9 cellular contexts compared by ENCODE assay signal in the genomic region with DNA sequence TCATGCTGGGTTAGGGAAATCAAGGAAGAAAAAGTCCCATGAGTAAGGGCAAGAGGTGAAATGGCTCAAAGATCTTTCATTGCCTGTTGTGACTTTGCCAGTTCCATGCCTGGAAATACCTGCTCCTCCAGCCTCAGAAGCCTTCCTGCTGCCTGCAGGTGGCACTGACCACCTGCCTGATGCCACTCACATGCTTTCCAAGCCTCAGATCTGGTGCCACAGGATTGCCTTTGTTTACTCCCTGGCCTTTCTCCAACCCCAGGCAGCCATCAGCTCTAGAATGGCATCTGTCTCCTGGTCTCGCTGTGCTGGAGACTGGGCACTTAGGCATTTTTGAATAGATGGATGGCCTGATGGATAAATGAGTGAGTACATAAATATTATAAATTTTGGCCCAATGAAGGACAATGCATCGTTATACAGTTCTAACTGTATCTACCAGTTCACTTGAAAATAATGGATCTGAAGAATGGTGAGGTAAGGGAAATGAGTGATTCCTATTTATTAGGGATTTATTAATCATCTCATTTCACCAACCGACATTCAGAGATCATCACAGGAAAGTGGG.
DNase-seq lines count a peak whose midpoint lies in the region; ATAC-seq, FAIRE-seq and TF ChIP-seq lines count a peak whose summit lies in the region.
"Had no signal": no experiment of that assay in that cellular context is flagged by ENCODE, and none has a peak within 500 bp of the region (broad histone marks: within the 10 kb centered on the region; RNA-seq: fewer than 3 reads in every experiment).

No MANE protein-coding gene starts in this region.

- H3K23ac ChIP-seq in mesendoderm (ENCODE audit: low read length), result no peak overlapping the region

- H3K4ac ChIP-seq in mesendoderm (ENCODE audit: low read depth, low read length), result no peak overlapping the region

- H4K20me1 ChIP-seq in GM12878 (ENCODE audit: control insufficient read depth, insufficient read depth), result no peaks in the 10 kb centered on the region

- RAD21 ChIA-PET in GM12878 (lab: Charles Lee; ENCODE audit: unreplicated experiment), result interaction anchor here (0.8 to 3.0 kb wide), 5 partner anchors 24 to 660 kb away, joined by 3 to 9 read pairs (median 8); no protein-coding TSS in a partner anchor

- 12% methylated on average over 3 of the region's 3 CpGs for WGBS in GM12878 (ENCODE audit: insufficient coverage, insufficient replicate concordance, low lambda C conversion rate, missing lambda C conversion rate)
- no CpG with 5 or more reads among the region's 3 CpGs for WGBS in mesendoderm (ENCODE audit: extremely low coverage, insufficient coverage, low lambda C conversion rate)

- intact Hi-C loops in GM12878 (cut with micrococcal nuclease; ENCODE audit: unreplicated experiment), result loop anchor here (2.0 to 5.0 kb wide), 2 partner anchors 57 to 651 kb away; no protein-coding TSS in a partner anchor

- H3K36me3 ChIP-seq in GM12878 (ENCODE audit: control insufficient read depth in 2 of 2, insufficient read depth in 2 of 2, low read length in 1 of 2), result no peaks in the 10 kb centered on the region
- H3K36me3 ChIP-seq in mesendoderm (ENCODE audit: control insufficient read depth, insufficient read depth, low read length), result no peaks in the 10 kb centered on the region

- H2AFZ ChIP-seq in GM12878 (ENCODE audit: control insufficient read depth, low read depth, low read length), result no peak overlapping the region

- no peaks in the 10 kb centered on the region for H3K4me1 ChIP-seq in GM12878 (ENCODE audit: control insufficient read depth, insufficient read depth, low read length)
- H3K4me1 ChIP-seq in mesendoderm (ENCODE audit: control insufficient read depth, low read depth, low read length), result no peaks in the 10 kb centered on the region

- no peaks in the 10 kb centered on the region for H3K9me3 ChIP-seq in GM12878 (replicated peaks; ENCODE audit: control insufficient read depth, insufficient read depth, low read length)

- no peak overlapping the region for H4K8ac ChIP-seq in mesendoderm (ENCODE audit: low read depth, low read length)

- no peak overlapping the region for H4K5ac ChIP-seq in mesendoderm (ENCODE audit: low read length)

- no peak overlapping the region for H3K56ac ChIP-seq in mesendoderm (ENCODE audit: low read length)

- H3K4me2 ChIP-seq in GM12878 (ENCODE audit: control insufficient read depth, insufficient read depth) (no peak overlapping the region), mesendoderm (ENCODE audit: low read length) (no peak overlapping the region)

- TF ChIP-seq RAD21 in GM12878 (IDR thresholded peaks at IDR 0.05; ENCODE audit: insufficient read depth, low read depth, low read length), result peak; percentile 73

- no peak overlapping the region for H2BK120ac ChIP-seq in mesendoderm (ENCODE audit: low read depth, low read length)

- POLR2A ChIA-PET in GM12878 (lab: Charles Lee), result no interaction called here

- TF ChIP-seq CTCF in GM12878 (IDR thresholded peaks at IDR 0.05 in 2 of 3, conservative IDR thresholded peaks at IDR 0.05 in 1 of 3; ENCODE audit: control insufficient read depth in 2 of 3, extremely low read depth in 1 of 3, insufficient read depth in 1 of 3, low read depth in 3 of 3, low read length in 3 of 3), result peak in 2 of 3 experiments; percentile 11 to 53; a peak in 3 of 6 replicates

- no peak for TF ChIP-seq EP300 in GM12878 (IDR thresholded peaks at IDR 0.05; ENCODE audit: borderline replicate concordance in 1 of 2, control insufficient read depth in 1 of 2, low read depth in 2 of 2, low read length in 2 of 2)

- in situ Hi-C loops in GM12878 (cut with MboI), result no loop called here

- peak; percentile 96 for DNase-seq in DMS53 (lab: John Stamatoyannopoulos, UW)
- DNase-seq in LoVo (ENCODE audit: low spot score), result peak; percentile 74
- DNase-seq in GM12878 (ENCODE audit: low read depth, low spot score), result no peak
- peak; percentile 45 for DNase-seq in mesendoderm
- DNase-seq in HK-2 (ENCODE audit: unreplicated experiment), result no peak
- DNase-seq: activated CD4-positive, alpha-beta memory T cell treated with anti-CD3 and anti-CD28 coated beads for 36 hours had no signal

- no peak for TF ChIP-seq POLR2A in GM12878 (IDR thresholded peaks at IDR 0.05; ENCODE audit: low read depth, low read length)

- H3K9ac ChIP-seq in GM12878 (ENCODE audit: control insufficient read depth, insufficient read depth, low read length) (no peak overlapping the region), mesendoderm (ENCODE audit: low read length) (no peak overlapping the region)

- ATAC-seq in GM12878 (peak; percentile 77), GM21526 (IDR thresholded peaks at IDR 0.05; ENCODE audit: low FRiP score, unreplicated experiment) (no peak), HG02678 (IDR thresholded peaks at IDR 0.05; ENCODE audit: unreplicated experiment) (no peak), GM18511 (IDR thresholded peaks at IDR 0.05; ENCODE audit: unreplicated experiment) (no peak)

- no TSS peak for BruUV-seq in GM12878 (replicated peaks; lab: Mats Ljungman, UMichigan)

- no peak overlapping the region for H2BK5ac ChIP-seq in mesendoderm (ENCODE audit: low read length)

- no peaks in the 10 kb centered on the region for H3K79me1 ChIP-seq in mesendoderm (ENCODE audit: low read length)

- H3K27me3 ChIP-seq in GM12878 (replicated peaks in 1 of 2; ENCODE audit: control insufficient read depth in 2 of 2, insufficient read depth in 2 of 2, low read length in 1 of 2), result no peaks in the 10 kb centered on the region
- H3K27me3 ChIP-seq in mesendoderm (ENCODE audit: insufficient read depth, low read length, poor library complexity), result no peaks in the 10 kb centered on the region

- no peak overlapping the region for H3K27ac ChIP-seq in GM12878 (ENCODE audit: control insufficient read depth, insufficient read depth)
- no peak overlapping the region for H3K27ac ChIP-seq in mesendoderm (ENCODE audit: low read depth, low read length)

- CTCF ChIA-PET in GM12878 (lab: Yijun Ruan, JAX), result interaction anchor here (0.6 to 3.8 kb wide), 3 partner anchors 26 to 660 kb away, joined by 3 to 22 read pairs (median 4); a partner anchor contains a TSS

- H2BK15ac ChIP-seq in mesendoderm (replicated peaks; ENCODE audit: low read depth), result no peak overlapping the region

- H3K18ac ChIP-seq in mesendoderm (ENCODE audit: low read length), result no peak overlapping the region

- no peak overlapping the region for H2AK5ac ChIP-seq in mesendoderm (ENCODE audit: low read length)

- no peak for FAIRE-seq in GM12878 (lab: Jason Lieb, UNC)

- SMC1A ChIA-PET in GM12878 (lab: Charles Lee; ENCODE audit: uncharacterized antibody, unreplicated experiment), result interaction anchor here (1.1 to 3.3 kb wide), 6 partner anchors 10 to 661 kb away, joined by 3 to 13 read pairs (median 6); no protein-coding TSS in a partner anchor

- H3K4me3 ChIP-seq in GM12878, result no peak overlapping the region
- no peak overlapping the region for H3K4me3 ChIP-seq in mesendoderm (ENCODE audit: low read length)

- H3K79me2 ChIP-seq in GM12878 (ENCODE audit: control insufficient read depth, insufficient read depth, low read length) (no peaks in the 10 kb centered on the region), mesendoderm (ENCODE audit: control insufficient read depth, insufficient read depth, low read length) (no peaks in the 10 kb centered on the region)

TF ChIP-seq in GM12878, 131 proteins besides CTCF, POLR2A, EP300 and RAD21:
- TF ChIP-seq SMC3 (IDR thresholded peaks at IDR 0.05; ENCODE audit: borderline replicate concordance, low read length) (peak; percentile 48; the same call in 1 of the 2 replicates), MYB (IDR thresholded peaks at IDR 0.05; ENCODE audit: borderline replicate concordance, low read depth, low read length) (no peak)

Comparison
In these comparisons a context has a peak if more than half of its experiments do, and no peak if none do; other contexts are left out.
1. DNase-seq: peak in DMS53 (single experiment), LoVo (single experiment) and mesendoderm (single experiment); none in GM12878 (single experiment) and HK-2 (single experiment).